In genomic region chr4:69296356-69296755, GRCh38 we compare ENCODE assay signal across 20 cellular contexts. TPM values are rescaled to one million over a fixed set of nuclear protein-coding genes. Genes with fewer than 3 reads are reported as not detected.
"Had no signal": no experiment of that assay in that cellular context is flagged by ENCODE, and none has a peak within 500 bp of the region (broad histone marks: within the 10 kb centered on the region; RNA-seq: fewer than 3 reads in every experiment).

No MANE protein-coding gene starts in this region.

RNA-seq across cellular contexts. Expression of gene UGT2B28, which starts 16.1 kb away (rescaled TPM):
- total RNA-seq: activated naive CD4-positive, alpha-beta T cell treated with anti-CD3 and anti-CD28 coated beads for 36 hours; activated naive CD4-positive, alpha-beta T cell treated with anti-CD3 and anti-CD28 coated beads, Interleukin-2, amount 50 U/mL, for 72 hours; activated naive CD8-positive, alpha-beta T cell treated with anti-CD3 and anti-CD28 coated beads for 36 hours; activated naive CD8-positive, alpha-beta T cell treated with anti-CD3 and anti-CD28 coated beads, Interleukin-2, amount 10 ng/mL, durations not matched to agents 7 days and 5 days; activated T-cell treated with anti-CD3 and anti-CD28 coated beads, Interleukin-2, amount 50 U/mL, for 4 hours; activated T-cell treated with anti-CD3 and anti-CD28 coated beads, Interleukin-2, amount 50 U/mL, for 72 hours; activated T-helper 1 cell treated with anti-CD3 and anti-CD28 coated beads, Interleukin-12 subunit alpha, Interleukin-12 subunit beta, Interleukin-2, Interleukin-4 antibody, amounts not matched to agents 30 ng/mL and 10 ng/mL and 1 ng/mL, durations not matched to agents 14 hours and 24 hours and 36 hours; activated T-helper 17 cell treated with anti-CD3 and anti-CD28 coated beads, Interleukin-2, amount 50 U/mL, for 72 hours; activated T-helper 2 cell treated with anti-CD3 and anti-CD28 coated beads, Interferon-gamma antibody, Interleukin-2, Interleukin-4, amounts not matched to agents 10 μg/mL and 5 μg/mL and 100 μg/mL, durations not matched to agents 14 hours and 24 hours and 36 hours; adrenal gland; aorta; ascending aorta; astrocyte; body of pancreas; bronchial epithelial cell; cardiac muscle cell; cardiac septum; cerebellum; chondrocyte had no signal
- polyA plus RNA-seq: adipose tissue, adrenal gland, aorta, cardiac muscle cell had no signal
